20 cellular contexts compared by ENCODE assay signal in the genomic region with DNA sequence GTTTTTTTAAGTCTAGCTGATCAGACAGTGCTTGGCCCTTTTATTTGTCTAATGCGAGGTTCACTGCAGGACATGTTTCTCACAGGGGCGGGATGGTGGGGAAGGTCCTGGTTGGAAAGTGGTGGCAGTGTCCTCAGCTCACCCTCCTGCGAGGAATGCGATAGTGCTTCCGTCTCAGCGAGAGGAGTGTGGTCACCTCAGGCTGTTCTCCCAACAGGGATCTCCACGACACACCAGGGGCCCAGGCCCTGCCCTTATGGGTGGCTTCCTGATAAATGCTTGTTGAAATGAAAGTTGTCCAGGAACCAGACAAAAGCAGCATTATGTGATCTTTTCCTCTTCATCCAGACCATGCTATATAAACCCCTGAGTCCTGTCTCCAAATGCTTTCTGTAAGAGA.
DNase-seq lines count a peak whose midpoint lies in the region; ATAC-seq, FAIRE-seq and TF ChIP-seq lines count a peak whose summit lies in the region.
"Had no signal": no experiment of that assay in that cellular context is flagged by ENCODE, and none has a peak within 500 bp of the region (broad histone marks: within the 10 kb centered on the region; RNA-seq: fewer than 3 reads in every experiment).

No MANE protein-coding gene starts in this region.

- no peaks in the 10 kb centered on the region for H3K27me3 ChIP-seq in H1 (replicated peaks in 1 of 4; ENCODE audit: control insufficient read depth in 3 of 4, extremely low read depth in 1 of 4, insufficient read depth in 3 of 4, low read length in 3 of 4)
- H3K27me3 ChIP-seq: gastroesophageal sphincter, neutrophil, right lobe of liver had no signal

- H4K8ac ChIP-seq in H1 (ENCODE audit: extremely low read depth, insufficient read depth, low read length), result no peak overlapping the region

- no peak for ATAC-seq in stimulated activated naive CD8-positive, alpha-beta T cell treated with anti-CD3 and anti-CD28 coated beads, Interleukin-15, amount 100 ng/mL, for 72 hours
- ATAC-seq in stimulated activated naive CD8-positive, alpha-beta T cell treated with anti-CD3 and anti-CD28 coated beads, Interleukin-15, Interleukin-2, amounts not matched to agents 100 U/mL and 50 U/mL, for 24 hours, result no peak
- no peak for ATAC-seq in activated CD8-positive, alpha-beta memory T cell treated with anti-CD3 and anti-CD28 coated beads, Interleukin-2, amount 10 ng/mL, durations not matched to agents 7 days and 5 days
- ATAC-seq: gastroesophageal sphincter, right lobe of liver, T-helper 17 cell had no signal

- H3K23me2 ChIP-seq in H1 (ENCODE audit: low read depth, low read length), result no peaks in the 10 kb centered on the region

- H2BK12ac ChIP-seq in H1 (ENCODE audit: low read depth, low read length), result no peak overlapping the region

- no peak overlapping the region for H3K4me3 ChIP-seq in H1 (ENCODE audit: extremely low read depth in 1 of 4, insufficient read depth in 2 of 4, low read depth in 3 of 4, low read length in 4 of 4)
- H3K4me3 ChIP-seq: gastroesophageal sphincter, right lobe of liver had no signal

- no TSS peak for BruUV-seq in MCF 10A (replicated peaks; lab: Mats Ljungman, UMichigan)

- H2AFZ ChIP-seq in H1 (ENCODE audit: low read length), result no peak overlapping the region

- H4K20me1 ChIP-seq in H1 (replicated peaks in 1 of 2; ENCODE audit: control insufficient read depth in 1 of 2, insufficient read depth in 2 of 2, low read length in 2 of 2), result peaks cover 2 to 3% of the 10 kb centered on the region in 2 experiments

- H3K18ac ChIP-seq in H1 (ENCODE audit: extremely low read depth, low read length), result no peak overlapping the region

- no peak overlapping the region for H3K4ac ChIP-seq in H1 (replicated peaks; ENCODE audit: insufficient read length, low read depth, low read length)

- H3K4me1 Mint-ChIP-seq in stimulated activated naive CD8-positive, alpha-beta T cell treated with anti-CD3 and anti-CD28 coated beads, Interleukin-15, amount 100 ng/mL, for 72 hours, result peaks cover 17% of the 10 kb centered on the region
- H3K4me1 Mint-ChIP-seq in mesothelial cell of epicardium, result peaks cover 28% of the 10 kb centered on the region
- peaks cover 2% of the 10 kb centered on the region for H3K4me1 Mint-ChIP-seq in activated CD8-positive, alpha-beta memory T cell treated with anti-CD3 and anti-CD28 coated beads, Interleukin-2, amount 10 ng/mL, durations not matched to agents 7 days and 5 days
- H3K4me1 Mint-ChIP-seq in MCF 10A (ENCODE audit: insufficient read depth, unreplicated experiment), result no peaks in the 10 kb centered on the region

- no peak overlapping the region for H4K5ac ChIP-seq in H1 (ENCODE audit: insufficient read length, low read depth, low read length)

- no peak overlapping the region for H3K4me3 Mint-ChIP-seq in stimulated activated naive CD8-positive, alpha-beta T cell treated with anti-CD3 and anti-CD28 coated beads, Interleukin-15, amount 100 ng/mL, for 72 hours
- H3K4me3 Mint-ChIP-seq in mesothelial cell of epicardium (no peak overlapping the region), MCF 10A (ENCODE audit: unreplicated experiment) (no peak overlapping the region)
- no peak overlapping the region for H3K4me3 Mint-ChIP-seq in activated CD8-positive, alpha-beta memory T cell treated with anti-CD3 and anti-CD28 coated beads, Interleukin-2, amount 10 ng/mL, durations not matched to agents 7 days and 5 days
- H3K4me3 Mint-ChIP-seq: T-helper 17 cell had no signal

- FAIRE-seq in H1 (lab: Jason Lieb, UNC), result no peak
- FAIRE-seq: colon, endothelial cell of umbilical vein had no signal

- no peak overlapping the region for H2AK5ac ChIP-seq in H1 (ENCODE audit: low read depth, low read length)

- no peak overlapping the region for H2BK15ac ChIP-seq in H1 (ENCODE audit: low read length)

- no peak for TF ChIP-seq EP300 in H1 (IDR thresholded peaks at IDR 0.05; ENCODE audit: borderline replicate concordance in 1 of 2, low read depth in 2 of 2, low read length in 2 of 2)

- POLR2A ChIA-PET in H1 (lab: Charles Lee; ENCODE audit: partially characterized antibody), result interaction anchor here (1.2 kb wide), 1 partner anchor 93 kb away, joined by 3 read pairs; a partner anchor contains a TSS
- POLR2A ChIA-PET in MCF 10A (lab: Yijun Ruan, JAX), result interaction anchor here (0.8 kb wide), 1 partner anchor 9 kb away, joined by 3 read pairs; no protein-coding TSS in a partner anchor

- no peak overlapping the region for H3K23ac ChIP-seq in H1 (ENCODE audit: insufficient read length)

- H3K9ac ChIP-seq in H1 (replicated peaks in 1 of 4; ENCODE audit: extremely low read depth in 1 of 4, low read depth in 3 of 4, low read length in 3 of 4), result no peak overlapping the region; a peak in 1 of 7 replicates

- H3K79me2 ChIP-seq in H1 (ENCODE audit: control insufficient read depth in 1 of 2, insufficient read depth in 2 of 2, low read length in 2 of 2), result no peaks in the 10 kb centered on the region; a peak in 1 of 4 replicates

- H3K27me3 Mint-ChIP-seq in stimulated activated naive CD8-positive, alpha-beta T cell treated with anti-CD3 and anti-CD28 coated beads, Interleukin-15, amount 100 ng/mL, for 72 hours, result no peaks in the 10 kb centered on the region
- H3K27me3 Mint-ChIP-seq in mesothelial cell of epicardium (ENCODE audit: low read depth) (no peaks in the 10 kb centered on the region), MCF 10A (ENCODE audit: insufficient read depth, unreplicated experiment) (no peaks in the 10 kb centered on the region)
- no peaks in the 10 kb centered on the region for H3K27me3 Mint-ChIP-seq in activated CD8-positive, alpha-beta memory T cell treated with anti-CD3 and anti-CD28 coated beads, Interleukin-2, amount 10 ng/mL, durations not matched to agents 7 days and 5 days
- H3K27me3 Mint-ChIP-seq: T-helper 17 cell had no signal

- peak overlapping the region; percentile 36 to 70 for H3K27ac Mint-ChIP-seq in stimulated activated naive CD8-positive, alpha-beta T cell treated with anti-CD3 and anti-CD28 coated beads, Interleukin-15, amount 100 ng/mL, for 72 hours
- H3K27ac Mint-ChIP-seq in mesothelial cell of epicardium, result no peak overlapping the region
- H3K27ac Mint-ChIP-seq in activated CD8-positive, alpha-beta memory T cell treated with anti-CD3 and anti-CD28 coated beads, Interleukin-2, amount 10 ng/mL, durations not matched to agents 7 days and 5 days, result no peak overlapping the region
- no peak overlapping the region for H3K27ac Mint-ChIP-seq in MCF 10A (ENCODE audit: low read depth, unreplicated experiment)
- H3K27ac Mint-ChIP-seq: T-helper 17 cell had no signal

- H3K79me1 ChIP-seq in H1 (ENCODE audit: low read depth, low read length), result no peaks in the 10 kb centered on the region; the same call in 1 of the 2 replicates

- TF ChIP-seq POLR2A in H1 (IDR thresholded peaks at IDR 0.05; ENCODE audit: control extremely low read depth in 1 of 2, low read depth in 2 of 2, low read length in 2 of 2), result no peak

- TF ChIP-seq CTCF in H1 (IDR thresholded peaks at IDR 0.05; ENCODE audit: control extremely low read depth in 1 of 3, insufficient read depth in 1 of 3, low read depth in 1 of 3, low read length in 3 of 3) (no peak), mesothelial cell of epicardium (IDR thresholded peaks at IDR 0.05; ENCODE audit: unreplicated experiment) (no peak), MCF 10A (IDR thresholded peaks at IDR 0.05; ENCODE audit: unreplicated experiment) (no peak)

- WGBS in H1 (ENCODE audit: extremely low coverage in 1 of 2, insufficient coverage in 1 of 2, insufficient read length in 1 of 2, insufficient replicate concordance in 2 of 2, low coverage in 1 of 2, low lambda C conversion rate in 2 of 2, missing lambda C conversion rate in 1 of 2), 2 experiments, result 90% methylated on average over 7 of the region's 7 CpGs; no CpG with 5 or more reads in 1 of the 2 experiments

- H3K14ac ChIP-seq in H1 (ENCODE audit: insufficient read length), result no peak overlapping the region

- H3K9me3 ChIP-seq in H1 (ENCODE audit: insufficient read depth in 2 of 2, low read depth in 1 of 2, low read length in 1 of 2), result no peaks in the 10 kb centered on the region
- H3K9me3 ChIP-seq: gastroesophageal sphincter, neutrophil, right lobe of liver had no signal

- intact Hi-C loops in MCF 10A (cut with micrococcal nuclease), result no loop called here

- peaks cover 0 to 13% (median 2%) of the 10 kb centered on the region in 4 experiments; a peak in 3 of 8 replicates for H3K36me3 ChIP-seq in H1 (ENCODE audit: control insufficient read depth in 2 of 4, insufficient read depth in 4 of 4, low read length in 3 of 4)

- H3K4me2 ChIP-seq in H1 (ENCODE audit: insufficient read depth in 1 of 2, low read depth in 2 of 2, low read length in 2 of 2), result no peak overlapping the region

- H3K27ac ChIP-seq in H1 (ENCODE audit: low read depth, low read length), result no peak overlapping the region
- H3K27ac ChIP-seq: gastroesophageal sphincter, neutrophil, right lobe of liver had no signal

- no peak overlapping the region for H4K91ac ChIP-seq in H1 (replicated peaks; ENCODE audit: insufficient read length, low read length)

- TF ChIP-seq RAD21 in H1 (IDR thresholded peaks at IDR 0.05 in 1 of 2, conservative IDR thresholded peaks at IDR 0.05 in 1 of 2; ENCODE audit: low read depth in 2 of 2, low read length in 2 of 2), result no peak

- no peak overlapping the region for H3K56ac ChIP-seq in H1 (replicated peaks; ENCODE audit: insufficient read length, low read depth, low read length)

- H3K4me1 ChIP-seq in H1 (replicated peaks in 1 of 4; ENCODE audit: control insufficient read depth in 3 of 4, insufficient read depth in 4 of 4, low read length in 3 of 4), result no peaks in the 10 kb centered on the region
- H3K4me1 ChIP-seq: right lobe of liver had no signal

- peaks cover 18% of the 10 kb centered on the region for H3K36me3 Mint-ChIP-seq in mesothelial cell of epicardium
- H3K36me3 Mint-ChIP-seq in activated CD8-positive, alpha-beta memory T cell treated with anti-CD3 and anti-CD28 coated beads, Interleukin-2, amount 10 ng/mL, durations not matched to agents 7 days and 5 days, result peaks cover 8% of the 10 kb centered on the region
- peaks cover 51% of the 10 kb centered on the region for H3K36me3 Mint-ChIP-seq in MCF 10A (ENCODE audit: insufficient read depth, unreplicated experiment)

- H3K9me3 Mint-ChIP-seq in stimulated activated naive CD8-positive, alpha-beta T cell treated with anti-CD3 and anti-CD28 coated beads, Interleukin-15, amount 100 ng/mL, for 72 hours, result no peaks in the 10 kb centered on the region
- H3K9me3 Mint-ChIP-seq in mesothelial cell of epicardium (no peaks in the 10 kb centered on the region), MCF 10A (ENCODE audit: unreplicated experiment) (no peaks in the 10 kb centered on the region)
- H3K9me3 Mint-ChIP-seq in activated CD8-positive, alpha-beta memory T cell treated with anti-CD3 and anti-CD28 coated beads, Interleukin-2, amount 10 ng/mL, durations not matched to agents 7 days and 5 days (ENCODE audit: low read depth), result no peaks in the 10 kb centered on the region

- no peak overlapping the region for H2BK120ac ChIP-seq in H1 (replicated peaks; ENCODE audit: low read depth, low read length)

- CTCF ChIA-PET in H1 (lab: Charles Lee; ENCODE audit: partially characterized antibody), result interaction anchor here (1.1 to 1.2 kb wide), 3 partner anchors 13 to 81 kb away, joined by 3 to 4 read pairs (median 3); no protein-coding TSS in a partner anchor
- CTCF ChIA-PET in activated CD8-positive, alpha-beta memory T cell treated with anti-CD3 and anti-CD28 coated beads, Interleukin-2, amount 10 ng/mL, durations not matched to agents 7 days and 5 days (lab: Charles Lee), result interaction anchor here (1.2 kb wide), 1 partner anchor 25 kb away, joined by 3 read pairs; no protein-coding TSS in a partner anchor
- CTCF ChIA-PET in MCF 10A (lab: Yijun Ruan, JAX), result no interaction called here

- no peak for DNase-seq in stimulated activated naive CD8-positive, alpha-beta T cell treated with anti-CD3 and anti-CD28 coated beads, Interleukin-15, amount 100 ng/mL, for 72 hours
- DNase-seq in stimulated activated naive CD8-positive, alpha-beta T cell treated with anti-CD3 and anti-CD28 coated beads, Interleukin-15, Interleukin-2, amounts not matched to agents 100 U/mL and 50 U/mL, for 24 hours, result no peak
- DNase-seq in H1 (ENCODE audit: low read depth in 1 of 2, low spot score in 2 of 2), result no peak
- DNase-seq in myocyte (ENCODE audit: low read depth), result peak; percentile 57
- DNase-seq in mesothelial cell of epicardium (ENCODE audit: low spot score in 2 of 2, unreplicated experiment in 2 of 2), result no peak
- DNase-seq in germinal center (ENCODE audit: low spot score), result no peak
- DNase-seq in activated CD8-positive, alpha-beta memory T cell treated with anti-CD3 and anti-CD28 coated beads, Interleukin-2, amount 10 ng/mL, durations not matched to agents 7 days and 5 days, result no peak
- DNase-seq in MCF 10A (ENCODE audit: unreplicated experiment), result no peak
- DNase-seq: activated CD4-positive, alpha-beta T cell treated with anti-CD3 and anti-CD28 coated beads for 1 hour; activated gamma-delta T cell; mammary epithelial cell; MM.1S; NCI-H1694; right lobe of liver; stimulated activated CD4-positive, alpha-beta T cell treated with anti-CD3 and anti-CD28 coated beads, Interleukin-1b, Interleukin-23, amount 100 ng/mL, for 48 hours; T-helper 17 cell had no signal

- no peak overlapping the region for H2BK20ac ChIP-seq in H1 (ENCODE audit: low read length)

- H2BK5ac ChIP-seq in H1 (ENCODE audit: low read depth, low read length), result no peak overlapping the region

Comparison
In these comparisons a context has a peak if more than half of its experiments do, and no peak if none do; other contexts are left out.
1. H3K27ac Mint-ChIP-seq: peak in stimulated activated naive CD8-positive, alpha-beta T cell treated with anti-CD3 and anti-CD28 coated beads, Interleukin-15, amount 100 ng/mL, for 72 hours (2 of 2); none in mesothelial cell of epicardium (single experiment), activated CD8-positive, alpha-beta memory T cell treated with anti-CD3 and anti-CD28 coated beads, Interleukin-2, amount 10 ng/mL, durations not matched to agents 7 days and 5 days (single experiment) and MCF 10A (single experiment).